ENCODE assay signal across 33 cellular contexts in genomic region chr13:80690208-80690607, GRCh38.
"Had no signal": no experiment of that assay in that cellular context is flagged by ENCODE, and none has a peak within 500 bp of the region (broad histone marks: within the 10 kb centered on the region; RNA-seq: fewer than 3 reads in every experiment).

No MANE protein-coding gene starts in this region.

- H3K27me3 ChIP-seq: adrenal gland, ascending aorta, breast epithelium, cardiac muscle cell, esophagus squamous epithelium, gastroesophageal sphincter, heart right ventricle had no signal

- H3K9me3 Mint-ChIP-seq: activated naive CD8-positive, alpha-beta T cell treated with anti-CD3 and anti-CD28 coated beads, Interleukin-2, amount 50 U/mL, for 24 hours had no signal

- H3K4me1 Mint-ChIP-seq: activated naive CD4-positive, alpha-beta T cell treated with anti-CD3 and anti-CD28 coated beads, Interleukin-2, amount 50 U/mL, for 24 hours; activated naive CD8-positive, alpha-beta T cell treated with anti-CD3 and anti-CD28 coated beads for 36 hours; activated naive CD8-positive, alpha-beta T cell treated with anti-CD3 and anti-CD28 coated beads, Interleukin-2, amount 50 U/mL, for 24 hours; activated T-helper 17 cell treated with anti-CD3 and anti-CD28 coated beads, Interleukin-2, amount 50 U/mL, for 72 hours had no signal

- ATAC-seq: activated CD4-positive, CD25-positive, alpha-beta regulatory T cell treated with anti-CD3 and anti-CD28 coated beads, Interleukin-2, amount 50 U/mL, for 24 hours; activated CD8-positive, alpha-beta T cell treated with anti-CD3 and anti-CD28 coated beads for 36 hours; activated naive CD8-positive, alpha-beta T cell treated with anti-CD3 and anti-CD28 coated beads, Interleukin-2, amount 50 U/mL, for 24 hours; activated T-cell treated with anti-CD3 and anti-CD28 coated beads, Interleukin-2, amount 50 U/mL, for 4 hours; activated T-helper 17 cell treated with anti-CD3 and anti-CD28 coated beads, Interleukin-2, amount 50 U/mL, for 72 hours; gastroesophageal sphincter; heart right ventricle had no signal

- DNase-seq: activated B cell treated with CpG ODN at 0.5 μM for 24 hours; activated CD4-positive, alpha-beta T cell treated with anti-CD3 and anti-CD28 coated beads for 48 hours; activated CD4-positive, alpha-beta T cell treated with anti-CD3 and anti-CD28 coated beads, Interleukin-2, amount 50 U/mL, for 1 hour; activated CD4-positive, alpha-beta T cell treated with anti-CD3 and anti-CD28 coated beads, Interleukin-2, amount 50 U/mL, for 48 hours; activated CD8-positive, alpha-beta memory T cell treated with anti-CD3 and anti-CD28 coated beads for 24 hours; activated CD8-positive, alpha-beta T cell treated with anti-CD3 and anti-CD28 coated beads for 36 hours; activated effector memory CD4-positive, alpha-beta T cell treated with Interleukin-2 at 50 U/mL for 16 hours; activated gamma-delta T cell treated with Interleukin-2 at 50 U/mL for 16 hours; activated naive CD4-positive, alpha-beta T cell treated with Interleukin-2 at 50 U/mL for 16 hours; activated naive CD8-positive, alpha-beta T cell treated with anti-CD3 and anti-CD28 coated beads for 36 hours; activated naive CD8-positive, alpha-beta T cell treated with anti-CD3 and anti-CD28 coated beads, Interleukin-2, amount 50 U/mL, for 24 hours; activated T-cell treated with anti-CD3 and anti-CD28 coated beads, Interleukin-2, amount 50 U/mL, for 4 hours; adrenal gland; amygdala; central memory CD4-positive, alpha-beta T cell; cerebellar nuclear complex; cortex of kidney; dermis blood vessel endothelial cell; effector CD4-positive, alpha-beta T cell; esophagus squamous epithelium; foreskin melanocyte; heart right ventricle; T-helper 2 cell had no signal

- H3K36me3 ChIP-seq: adrenal gland, ascending aorta, breast epithelium, cardiac muscle cell, esophagus squamous epithelium, gastroesophageal sphincter, heart right ventricle had no signal

- H3K27ac ChIP-seq: adrenal gland, ascending aorta, breast epithelium, epithelial cell of prostate, esophagus squamous epithelium, gastroesophageal sphincter, heart right ventricle, VCaP had no signal

- H3K27ac Mint-ChIP-seq: activated B cell treated with CpG ODN at 0.5 μM for 24 hours; activated CD8-positive, alpha-beta T cell treated with anti-CD3 and anti-CD28 coated beads for 36 hours; activated naive CD4-positive, alpha-beta T cell treated with anti-CD3 and anti-CD28 coated beads, Interleukin-2, amount 50 U/mL, for 24 hours; activated naive CD8-positive, alpha-beta T cell treated with anti-CD3 and anti-CD28 coated beads for 36 hours; activated naive CD8-positive, alpha-beta T cell treated with anti-CD3 and anti-CD28 coated beads, Interleukin-2, amount 50 U/mL, for 24 hours; activated T-helper 17 cell treated with anti-CD3 and anti-CD28 coated beads, Interleukin-2, amount 50 U/mL, for 72 hours; brain had no signal

- H3K9me3 ChIP-seq: adrenal gland had no signal

- H3K27me3 Mint-ChIP-seq: activated B cell treated with CpG ODN at 0.5 μM for 24 hours; activated CD8-positive, alpha-beta T cell treated with anti-CD3 and anti-CD28 coated beads for 36 hours; activated naive CD4-positive, alpha-beta T cell treated with anti-CD3 and anti-CD28 coated beads, Interleukin-2, amount 50 U/mL, for 24 hours; activated naive CD8-positive, alpha-beta T cell treated with anti-CD3 and anti-CD28 coated beads for 36 hours; activated naive CD8-positive, alpha-beta T cell treated with anti-CD3 and anti-CD28 coated beads, Interleukin-2, amount 50 U/mL, for 24 hours; activated T-helper 17 cell treated with anti-CD3 and anti-CD28 coated beads, Interleukin-2, amount 50 U/mL, for 72 hours; brain had no signal

- H3K4me3 Mint-ChIP-seq: activated B cell treated with CpG ODN at 0.5 μM for 24 hours; activated CD8-positive, alpha-beta T cell treated with anti-CD3 and anti-CD28 coated beads for 36 hours; activated naive CD4-positive, alpha-beta T cell treated with anti-CD3 and anti-CD28 coated beads, Interleukin-2, amount 50 U/mL, for 24 hours; activated naive CD8-positive, alpha-beta T cell treated with anti-CD3 and anti-CD28 coated beads for 36 hours; activated naive CD8-positive, alpha-beta T cell treated with anti-CD3 and anti-CD28 coated beads, Interleukin-2, amount 50 U/mL, for 24 hours; activated T-cell treated with anti-CD3 and anti-CD28 coated beads, Interleukin-2, amount 50 U/mL, for 4 hours; activated T-helper 17 cell treated with anti-CD3 and anti-CD28 coated beads, Interleukin-2, amount 50 U/mL, for 72 hours; brain had no signal

- H3K4me1 ChIP-seq: adrenal gland, ascending aorta, breast epithelium, esophagus squamous epithelium, gastroesophageal sphincter, heart right ventricle had no signal

- H3K4me3 ChIP-seq: adrenal gland, ascending aorta, breast epithelium, cardiac muscle cell, esophagus squamous epithelium, gastroesophageal sphincter, heart right ventricle had no signal

- H3K36me3 Mint-ChIP-seq: activated naive CD4-positive, alpha-beta T cell treated with anti-CD3 and anti-CD28 coated beads, Interleukin-2, amount 50 U/mL, for 24 hours; activated naive CD8-positive, alpha-beta T cell treated with anti-CD3 and anti-CD28 coated beads for 36 hours; brain had no signal
